In genomic region chr1:200279810-200280411, GRCh38 we compare ENCODE assay signal across 1 cellular context.
TF ChIP-seq lines count a peak whose summit lies in the region.

No MANE protein-coding gene starts in this region.

TF ChIP-seq in IMR-90, 13 proteins besides CTCF, POLR2A, EP300 and RAD21 (continued from another document):
- TF ChIP-seq USF2 (IDR thresholded peaks at IDR 0.05; ENCODE audit: low read depth, low read length) (no peak), RFX5 (IDR thresholded peaks at IDR 0.05; ENCODE audit: low read depth, low read length) (no peak)
